In the genomic region with DNA sequence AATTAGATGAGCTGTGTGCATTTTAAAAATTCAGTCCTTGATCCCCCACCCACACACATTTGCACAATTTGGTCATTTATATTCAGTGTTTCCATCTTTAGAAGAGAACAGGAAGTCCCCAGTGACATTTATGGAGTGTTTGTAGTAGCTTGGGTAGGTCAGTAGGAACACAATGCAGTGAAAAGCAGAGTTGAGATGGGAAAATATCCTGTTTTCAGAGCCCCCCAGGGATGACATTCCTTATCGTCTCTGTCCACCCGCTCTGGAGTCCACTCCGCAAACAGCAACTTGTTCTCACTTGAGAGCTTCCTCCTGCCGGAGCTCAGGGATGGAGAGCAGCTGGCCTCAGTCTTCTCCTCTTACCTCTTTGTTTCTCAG, we compare ENCODE assay signal across 9 cellular contexts.
DNase-seq lines count a peak whose midpoint lies in the region; ATAC-seq, FAIRE-seq and TF ChIP-seq lines count a peak whose summit lies in the region.
"Had no signal": no experiment of that assay in that cellular context is flagged by ENCODE, and none has a peak within 500 bp of the region (broad histone marks: within the 10 kb centered on the region; RNA-seq: fewer than 3 reads in every experiment).

No MANE protein-coding gene starts in this region.

- TF ChIP-seq CTCF in K562 (IDR thresholded peaks at IDR 0.05 in 2 of 3, conservative IDR thresholded peaks at IDR 0.05 in 1 of 3; ENCODE audit: insufficient read depth in 2 of 3, low read depth in 1 of 3, low read length in 3 of 3) (no peak), upper lobe of right lung (IDR thresholded peaks at IDR 0.05) (no peak)

- peak; percentile 35 for FAIRE-seq in K562 (lab: Jason Lieb, UNC)

- peaks cover 73% of the 10 kb centered on the region for H3K79me2 ChIP-seq in K562 (ENCODE audit: control insufficient read depth, insufficient read depth, low read length)

- no peaks in the 10 kb centered on the region for H3K9me1 ChIP-seq in K562 (ENCODE audit: control insufficient read depth, insufficient read depth, low read length)

- H3K4me1 Mint-ChIP-seq in activated naive CD4-positive, alpha-beta T cell treated with anti-CD3 and anti-CD28 coated beads for 36 hours (ENCODE audit: low read depth) = peaks cover 99% of the 10 kb centered on the region
- H3K4me1 Mint-ChIP-seq in memory B cell = peaks cover 83% of the 10 kb centered on the region

- H3K4me3 Mint-ChIP-seq in activated naive CD4-positive, alpha-beta T cell treated with anti-CD3 and anti-CD28 coated beads for 36 hours = peak overlapping the region; percentile 67
- H3K4me3 Mint-ChIP-seq in memory B cell = peak overlapping the region; percentile 80

- H3K4me1 ChIP-seq in K562 (replicated peaks in 1 of 2; ENCODE audit: control insufficient read depth in 2 of 2, insufficient read depth in 2 of 2, low read length in 2 of 2) = peaks cover 31 to 42% of the 10 kb centered on the region in 2 experiments
- peaks cover 72% of the 10 kb centered on the region for H3K4me1 ChIP-seq in upper lobe of right lung

- H3K27me3 ChIP-seq in K562 (ENCODE audit: control insufficient read depth in 2 of 2, insufficient read depth in 2 of 2, low read length in 2 of 2) (no peaks in the 10 kb centered on the region), upper lobe of right lung (no peaks in the 10 kb centered on the region)

- CTCF ChIA-PET in activated naive CD4-positive, alpha-beta T cell treated with anti-CD3 and anti-CD28 coated beads for 36 hours (lab: Charles Lee) = interaction anchor here (0.8 to 2.2 kb wide), 11 partner anchors 12 to 148 kb away, joined by 3 to 12 read pairs (median 4); no protein-coding TSS in a partner anchor
- CTCF ChIA-PET in K562 (lab: Yijun Ruan, JAX; ENCODE audit: low intra/inter-chr PET ratio) = interaction anchor here (0.6 kb wide), 1 partner anchor 1601 kb away, joined by 4 read pairs; no protein-coding TSS in a partner anchor

- H3K27ac Mint-ChIP-seq in activated naive CD4-positive, alpha-beta T cell treated with anti-CD3 and anti-CD28 coated beads for 36 hours = peak overlapping the region; percentile 98
- peak overlapping the region; percentile 69 for H3K27ac Mint-ChIP-seq in memory B cell

- no peak overlapping the region for H3K9ac ChIP-seq in K562 (ENCODE audit: insufficient read depth in 1 of 2, low read depth in 2 of 2, low read length in 2 of 2)

- ATAC-seq in K562 (no peak), memory B cell (ENCODE audit: low read depth) (no peak), upper lobe of right lung (peak; percentile 22)

- H3K36me3 ChIP-seq in K562 (ENCODE audit: control insufficient read depth, insufficient read depth, low read length) = 0 out of 3 replicates have a peak, but pooled peaks cover 8% of the 10 kb centered on the region
- H3K36me3 ChIP-seq in upper lobe of right lung = no peaks in the 10 kb centered on the region
- H3K36me3 ChIP-seq: HAP-1 had no signal

- in situ Hi-C loops in K562 (cut with MboI) = no loop called here

- no TSS peak for BruUV-seq in K562 (replicated peaks; lab: Mats Ljungman, UMichigan)

- no peak for TF ChIP-seq EP300 in K562 (IDR thresholded peaks at IDR 0.05; ENCODE audit: low read length)

- H3K27me3 Mint-ChIP-seq in activated naive CD4-positive, alpha-beta T cell treated with anti-CD3 and anti-CD28 coated beads for 36 hours (ENCODE audit: low read depth) = no peaks in the 10 kb centered on the region
- H3K27me3 Mint-ChIP-seq in memory B cell = no peaks in the 10 kb centered on the region

- no peak overlapping the region for H3K4me2 ChIP-seq in K562 (ENCODE audit: insufficient read depth, low read length)

- no peak overlapping the region for H3K27ac ChIP-seq in K562 (ENCODE audit: extremely low read depth, low read depth, low read length)
- H3K27ac ChIP-seq in upper lobe of right lung = peak overlapping the region; percentile 75

- 82% methylated on average over 4 of the region's 4 CpGs for WGBS in K562 (ENCODE audit: insufficient coverage, low coverage, missing lambda C conversion rate)

- no peaks in the 10 kb centered on the region for H3K9me3 ChIP-seq in K562 (replicated peaks; ENCODE audit: control insufficient read depth, insufficient read depth, low read depth, low read length)
- no peaks in the 10 kb centered on the region for H3K9me3 ChIP-seq in upper lobe of right lung
- H3K9me3 ChIP-seq: HAP-1 had no signal

- peaks cover 43% of the 10 kb centered on the region for H3K36me3 Mint-ChIP-seq in activated naive CD4-positive, alpha-beta T cell treated with anti-CD3 and anti-CD28 coated beads for 36 hours (ENCODE audit: low read depth)
- peaks cover 27% of the 10 kb centered on the region for H3K36me3 Mint-ChIP-seq in memory B cell

- DNase-seq in activated naive CD4-positive, alpha-beta T cell treated with anti-CD3 and anti-CD28 coated beads for 36 hours = no peak
- no peak for DNase-seq in activated naive CD4-positive, alpha-beta T cell treated with Interleukin-2 at 50 U/mL for 16 hours
- DNase-seq in K562 (ENCODE audit: extremely low read depth in 1 of 4, low spot score in 3 of 4) (no peak), memory B cell (ENCODE audit: low spot score in 2 of 2) (no peak), upper lobe of right lung (no peak), D341Med (ENCODE audit: low spot score) (no peak), HUDEP-2 (lab: John Stamatoyannopoulos, UW; ENCODE audit: unreplicated experiment in 76 of 76) (no peak)
- no peak for DNase-seq in effector CD4-positive, alpha-beta T cell

- no peak overlapping the region for H2AFZ ChIP-seq in K562 (ENCODE audit: low read depth, low read length)

- no peaks in the 10 kb centered on the region for H3K9me3 Mint-ChIP-seq in activated naive CD4-positive, alpha-beta T cell treated with anti-CD3 and anti-CD28 coated beads for 36 hours
- peaks cover 7% of the 10 kb centered on the region for H3K9me3 Mint-ChIP-seq in memory B cell

- no peak for TF ChIP-seq RAD21 in K562 (CRISPR knock-in tag; conservative IDR thresholded peaks at IDR 0.05 in 1 of 2, IDR thresholded peaks at IDR 0.05 in 1 of 2)

- peaks cover 30% of the 10 kb centered on the region; the same call in 1 of the 2 replicates for H4K20me1 ChIP-seq in K562 (replicated peaks; ENCODE audit: control insufficient read depth, insufficient read depth, low read length)

- intact Hi-C loops in activated naive CD4-positive, alpha-beta T cell treated with anti-CD3 and anti-CD28 coated beads for 36 hours (cut with micrococcal nuclease) = loop anchor here (1.0 kb wide), 6 partner anchors 8 to 148 kb away; no protein-coding TSS in a partner anchor
- intact Hi-C loops in K562 (cut with micrococcal nuclease) = no loop called here
- intact Hi-C loops in upper lobe of right lung (cut with DNase I) = no loop called here

- no peak for TF ChIP-seq POLR2A in K562 (conservative IDR thresholded peaks at IDR 0.05)

- POLR2A ChIA-PET in K562 (lab: Yijun Ruan, JAX) = interaction anchor here (0.8 to 0.9 kb wide), 2 partner anchors 15 to 19 kb away, joined by 3 read pairs; no protein-coding TSS in a partner anchor

- H3K4me3 ChIP-seq in K562 = no peak overlapping the region
- no peak overlapping the region for H3K4me3 ChIP-seq in upper lobe of right lung
- H3K4me3 ChIP-seq: HAP-1 had no signal

TF ChIP-seq in K562, 482 proteins besides CTCF, POLR2A, EP300 and RAD21:
- TF ChIP-seq HNRNPK (IDR thresholded peaks at IDR 0.05; ENCODE audit: low read depth, low read length, poor library complexity, severe bottlenecking) (no peak), SMARCA4 (IDR thresholded peaks at IDR 0.05) (no peak), GTF2A2 (tag; IDR thresholded peaks at IDR 0.05) (no peak), TCF3 (CRISPR knock-in tag; IDR thresholded peaks at IDR 0.05) (peak; percentile 17; the same call in 1 of the 2 replicates)
- TF ChIP-seq, protein P1, sequence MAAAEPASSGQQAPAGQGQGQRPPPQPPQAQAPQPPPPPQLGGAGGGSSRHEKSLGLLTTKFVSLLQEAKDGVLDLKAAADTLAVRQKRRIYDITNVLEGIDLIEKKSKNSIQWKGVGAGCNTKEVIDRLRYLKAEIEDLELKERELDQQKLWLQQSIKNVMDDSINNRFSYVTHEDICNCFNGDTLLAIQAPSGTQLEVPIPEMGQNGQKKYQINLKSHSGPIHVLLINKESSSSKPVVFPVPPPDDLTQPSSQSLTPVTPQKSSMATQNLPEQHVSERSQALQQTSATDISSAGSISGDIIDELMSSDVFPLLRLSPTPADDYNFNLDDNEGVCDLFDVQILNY (CRISPR knock-in tag; IDR thresholded peaks at IDR 0.05) = no peak
- TF ChIP-seq, protein P2, sequence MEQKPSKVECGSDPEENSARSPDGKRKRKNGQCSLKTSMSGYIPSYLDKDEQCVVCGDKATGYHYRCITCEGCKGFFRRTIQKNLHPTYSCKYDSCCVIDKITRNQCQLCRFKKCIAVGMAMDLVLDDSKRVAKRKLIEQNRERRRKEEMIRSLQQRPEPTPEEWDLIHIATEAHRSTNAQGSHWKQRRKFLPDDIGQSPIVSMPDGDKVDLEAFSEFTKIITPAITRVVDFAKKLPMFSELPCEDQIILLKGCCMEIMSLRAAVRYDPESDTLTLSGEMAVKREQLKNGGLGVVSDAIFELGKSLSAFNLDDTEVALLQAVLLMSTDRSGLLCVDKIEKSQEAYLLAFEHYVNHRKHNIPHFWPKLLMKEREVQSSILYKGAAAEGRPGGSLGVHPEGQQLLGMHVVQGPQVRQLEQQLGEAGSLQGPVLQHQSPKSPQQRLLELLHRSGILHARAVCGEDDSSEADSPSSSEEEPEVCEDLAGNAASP (IDR thresholded peaks at IDR 0.05) = no peak
TF ChIP-seq in K562: peak in this region for 1.
